In genomic region chr2:15730545-15731212, GRCh38 we compare ENCODE assay signal across 9 cellular contexts.
A peak's percentile ranks its signal among the peaks of the same experiment; 100 is the strongest.
DNase-seq lines count a peak whose midpoint lies in the region; ATAC-seq and TF ChIP-seq lines count a peak whose summit lies in the region.
"Had no signal": no experiment of that assay in that cellular context is flagged by ENCODE, and none has a peak within 500 bp of the region (broad histone marks: within the 10 kb centered on the region; RNA-seq: fewer than 3 reads in every experiment).

No MANE protein-coding gene starts in this region.

- no peak overlapping the region for H3K4me3 Mint-ChIP-seq in endodermal cell
- H3K4me3 Mint-ChIP-seq in activated CD4-positive, alpha-beta memory T cell treated with anti-CD3 and anti-CD28 coated beads, Interleukin-2, amount 10 ng/mL, durations not matched to agents 7 days and 5 days, result no peak overlapping the region
- no peak overlapping the region for H3K4me3 Mint-ChIP-seq in activated naive CD8-positive, alpha-beta T cell treated with anti-CD3 and anti-CD28 coated beads for 36 hours

- no peak overlapping the region for H2BK5ac ChIP-seq in mesendoderm (ENCODE audit: low read length)

- H3K9ac ChIP-seq in endodermal cell (ENCODE audit: extremely low read depth, low read length, poor library complexity, severe bottlenecking) (no peak overlapping the region), mesendoderm (ENCODE audit: low read length) (no peak overlapping the region)

- no peak overlapping the region for H3K4ac ChIP-seq in mesendoderm (ENCODE audit: low read depth, low read length)

- H3K4me3 ChIP-seq in endodermal cell (ENCODE audit: low read length) (no peak overlapping the region), mesendoderm (ENCODE audit: low read length) (no peak overlapping the region)
- H3K4me3 ChIP-seq: skin epidermis had no signal

- H3K27me3 ChIP-seq in endodermal cell (ENCODE audit: control insufficient read depth, insufficient read depth, low read length, poor library complexity, severe bottlenecking) (peaks cover 57% of the 10 kb centered on the region), mesendoderm (ENCODE audit: insufficient read depth, low read length, poor library complexity) (peaks cover 4% of the 10 kb centered on the region)

- no peaks in the 10 kb centered on the region for H3K9me3 ChIP-seq in endodermal cell (ENCODE audit: control insufficient read depth, low read length)

- no peak overlapping the region for H3K27ac Mint-ChIP-seq in endodermal cell
- H3K27ac Mint-ChIP-seq in activated CD4-positive, alpha-beta memory T cell treated with anti-CD3 and anti-CD28 coated beads, Interleukin-2, amount 10 ng/mL, durations not matched to agents 7 days and 5 days, result no peak overlapping the region
- H3K27ac Mint-ChIP-seq in activated naive CD8-positive, alpha-beta T cell treated with anti-CD3 and anti-CD28 coated beads for 36 hours, result no peak overlapping the region

- no peak overlapping the region for H4K5ac ChIP-seq in mesendoderm (ENCODE audit: low read length)

- H3K36me3 ChIP-seq in endodermal cell (ENCODE audit: control insufficient read depth, insufficient read depth, low read length), result no peaks in the 10 kb centered on the region
- no peaks in the 10 kb centered on the region for H3K36me3 ChIP-seq in mesendoderm (ENCODE audit: control insufficient read depth, insufficient read depth, low read length)

- H4K8ac ChIP-seq in mesendoderm (ENCODE audit: low read depth, low read length), result no peak overlapping the region

- H2BK15ac ChIP-seq in mesendoderm (replicated peaks; ENCODE audit: low read depth), result no peak overlapping the region

- H3K18ac ChIP-seq in mesendoderm (ENCODE audit: low read length), result no peak overlapping the region

- H3K9me3 Mint-ChIP-seq in endodermal cell, result no peaks in the 10 kb centered on the region
- no peaks in the 10 kb centered on the region for H3K9me3 Mint-ChIP-seq in activated CD4-positive, alpha-beta memory T cell treated with anti-CD3 and anti-CD28 coated beads, Interleukin-2, amount 10 ng/mL, durations not matched to agents 7 days and 5 days
- H3K9me3 Mint-ChIP-seq in activated naive CD8-positive, alpha-beta T cell treated with anti-CD3 and anti-CD28 coated beads for 36 hours, result no peaks in the 10 kb centered on the region

- H3K4me2 ChIP-seq in mesendoderm (ENCODE audit: low read length), result no peak overlapping the region

- H3K27ac ChIP-seq in endodermal cell (ENCODE audit: low read depth, low read length) (no peak overlapping the region), mesendoderm (ENCODE audit: low read depth, low read length) (no peak overlapping the region)
- H3K27ac ChIP-seq: skin epidermis had no signal

- no peak overlapping the region for H3K56ac ChIP-seq in mesendoderm (ENCODE audit: low read length)

- H2BK120ac ChIP-seq in mesendoderm (ENCODE audit: low read depth, low read length), result no peak overlapping the region

- no peaks in the 10 kb centered on the region for H3K79me2 ChIP-seq in mesendoderm (ENCODE audit: control insufficient read depth, insufficient read depth, low read length)

- peaks cover 23% of the 10 kb centered on the region for H3K4me1 Mint-ChIP-seq in endodermal cell
- no peaks in the 10 kb centered on the region for H3K4me1 Mint-ChIP-seq in activated CD4-positive, alpha-beta memory T cell treated with anti-CD3 and anti-CD28 coated beads, Interleukin-2, amount 10 ng/mL, durations not matched to agents 7 days and 5 days
- H3K4me1 Mint-ChIP-seq in activated naive CD8-positive, alpha-beta T cell treated with anti-CD3 and anti-CD28 coated beads for 36 hours, result no peaks in the 10 kb centered on the region

- H2AK5ac ChIP-seq in mesendoderm (ENCODE audit: low read length), result no peak overlapping the region

- 88 to 90% methylated on average over 4 to 7 of the region's 7 CpGs for WGBS in endodermal cell (ENCODE audit: insufficient coverage in 1 of 2, insufficient read length in 1 of 2), 2 experiments
- WGBS in mesendoderm (ENCODE audit: extremely low coverage, insufficient coverage, low lambda C conversion rate), result no CpG with 5 or more reads among the region's 7 CpGs

- peaks cover 71% of the 10 kb centered on the region for H3K27me3 Mint-ChIP-seq in endodermal cell (ENCODE audit: insufficient read depth)
- H3K27me3 Mint-ChIP-seq in activated CD4-positive, alpha-beta memory T cell treated with anti-CD3 and anti-CD28 coated beads, Interleukin-2, amount 10 ng/mL, durations not matched to agents 7 days and 5 days, result no peaks in the 10 kb centered on the region
- peaks cover 6% of the 10 kb centered on the region for H3K27me3 Mint-ChIP-seq in activated naive CD8-positive, alpha-beta T cell treated with anti-CD3 and anti-CD28 coated beads for 36 hours

- H3K23ac ChIP-seq in mesendoderm (ENCODE audit: low read length), result no peak overlapping the region

- CTCF ChIA-PET in activated CD4-positive, alpha-beta memory T cell treated with anti-CD3 and anti-CD28 coated beads, Interleukin-2, amount 10 ng/mL, durations not matched to agents 7 days and 5 days (lab: Charles Lee), result no interaction called here

- ATAC-seq in HG02571 (IDR thresholded peaks at IDR 0.05; ENCODE audit: unreplicated experiment), result peak; percentile 60

- peaks cover 7% of the 10 kb centered on the region for H3K4me1 ChIP-seq in endodermal cell (ENCODE audit: control insufficient read depth, insufficient read depth, low read length)
- peaks cover 7% of the 10 kb centered on the region for H3K4me1 ChIP-seq in mesendoderm (ENCODE audit: control insufficient read depth, low read depth, low read length)

- DNase-seq in GM04503 (ENCODE audit: low read depth), result peak; percentile 55
- DNase-seq in NCI-H226, result peak; percentile 98
- DNase-seq in endodermal cell, result peak; percentile 55
- DNase-seq in mesendoderm, result peak; percentile 60
- DNase-seq in activated CD4-positive, alpha-beta memory T cell treated with anti-CD3 and anti-CD28 coated beads, Interleukin-2, amount 10 ng/mL, durations not matched to agents 7 days and 5 days, result no peak
- no peak for DNase-seq in NCI-H2107 (lab: John Stamatoyannopoulos, UW)
- DNase-seq in activated naive CD8-positive, alpha-beta T cell treated with anti-CD3 and anti-CD28 coated beads for 36 hours, result no peak

- no peak for TF ChIP-seq CTCF in endodermal cell (conservative IDR thresholded peaks at IDR 0.05)

- no peaks in the 10 kb centered on the region for H3K36me3 Mint-ChIP-seq in endodermal cell (ENCODE audit: low read depth)
- H3K36me3 Mint-ChIP-seq in activated CD4-positive, alpha-beta memory T cell treated with anti-CD3 and anti-CD28 coated beads, Interleukin-2, amount 10 ng/mL, durations not matched to agents 7 days and 5 days (ENCODE audit: low read depth), result no peaks in the 10 kb centered on the region
- H3K36me3 Mint-ChIP-seq in activated naive CD8-positive, alpha-beta T cell treated with anti-CD3 and anti-CD28 coated beads for 36 hours, result no peaks in the 10 kb centered on the region

- POLR2A ChIA-PET in activated CD4-positive, alpha-beta memory T cell treated with anti-CD3 and anti-CD28 coated beads, Interleukin-2, amount 10 ng/mL, durations not matched to agents 7 days and 5 days (lab: Charles Lee), result no interaction called here

- no peaks in the 10 kb centered on the region for H3K79me1 ChIP-seq in mesendoderm (ENCODE audit: low read length)

Comparison
In these comparisons a context has a peak if more than half of its experiments do, and no peak if none do; other contexts are left out.
1. DNase-seq: peak in GM04503 (single experiment), NCI-H226 (single experiment), endodermal cell (single experiment) and mesendoderm (single experiment); none in activated CD4-positive, alpha-beta memory T cell treated with anti-CD3 and anti-CD28 coated beads, Interleukin-2, amount 10 ng/mL, durations not matched to agents 7 days and 5 days (single experiment), NCI-H2107 (single experiment) and activated naive CD8-positive, alpha-beta T cell treated with anti-CD3 and anti-CD28 coated beads for 36 hours (single experiment).